Comparison of ENCODE assay signal across 8 cellular contexts in the genomic region with DNA sequence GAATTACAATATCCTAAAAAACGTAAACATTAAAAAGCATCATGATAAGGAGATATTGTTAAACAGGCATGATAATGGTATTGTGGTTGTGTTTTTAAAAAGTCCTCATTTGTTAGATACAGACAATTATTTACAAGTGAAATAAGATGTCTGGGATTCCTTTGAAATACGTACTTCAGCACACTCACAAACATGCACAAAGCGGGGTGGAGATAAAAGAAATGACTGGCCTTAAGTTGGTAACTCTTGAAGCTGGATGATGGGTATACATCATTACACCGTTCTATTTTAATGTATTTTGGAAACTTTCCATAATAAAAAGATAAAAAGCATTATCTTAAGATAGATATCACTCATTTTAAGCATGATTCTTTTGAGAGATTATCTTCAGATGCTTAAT. TPM values are rescaled to one million over a fixed set of nuclear protein-coding genes. Genes with fewer than 3 reads are reported as not detected.
DNase-seq lines count a peak whose midpoint lies in the region; ATAC-seq, FAIRE-seq and TF ChIP-seq lines count a peak whose summit lies in the region.

No MANE protein-coding gene starts in this region.

- H4K20me1 ChIP-seq in astrocyte (ENCODE audit: insufficient read depth, low read length): no peaks in the 10 kb centered on the region

- FAIRE-seq in A549 (lab: Jason Lieb, UNC): peak; percentile 23
- FAIRE-seq in astrocyte (lab: Jason Lieb, UNC): peak; percentile 9
- no peak for FAIRE-seq in urothelium cell line (lab: Jason Lieb, UNC)

- H3K9me3 ChIP-seq in A549 (no peaks in the 10 kb centered on the region), HEK293 (ENCODE audit: control insufficient read depth, insufficient read depth, low read depth, low read length) (no peaks in the 10 kb centered on the region), astrocyte (ENCODE audit: insufficient read depth, low read depth, low read length) (no peaks in the 10 kb centered on the region), lower lobe of right lung (no peaks in the 10 kb centered on the region)
- no peaks in the 10 kb centered on the region for H3K9me3 ChIP-seq in effector memory CD4-positive, alpha-beta T cell (ENCODE audit: control insufficient read depth, low read length)

- intact Hi-C loops in lower lobe of right lung (cut with DNase I): no loop called here

- H3K4me2 ChIP-seq in A549 (peak overlapping the region; percentile 90), astrocyte (ENCODE audit: low read length) (peak overlapping the region; percentile 90)

- 26% methylated on average over 4 of the region's 4 CpGs for WGBS in A549 (ENCODE audit: missing lambda C conversion rate)

- H2AFZ ChIP-seq in astrocyte (ENCODE audit: low read depth, low read length): no peak overlapping the region

- ATAC-seq in A549 (no peak), lower lobe of right lung (no peak), GM19467 (IDR thresholded peaks at IDR 0.05; ENCODE audit: unreplicated experiment) (no peak)

- DNase-seq in A549 (ENCODE audit: low read depth in 1 of 2, low spot score in 1 of 2): no peak
- peak; percentile 69 for DNase-seq in astrocyte (ENCODE audit: low read depth)
- DNase-seq in lower lobe of right lung: no peak
- DNase-seq in urothelium cell line (ENCODE audit: low spot score): no peak
- no peak for DNase-seq in effector memory CD4-positive, alpha-beta T cell
- no peak for DNase-seq in retina

- no peaks in the 10 kb centered on the region for H3K36me3 Mint-ChIP-seq in astrocyte (ENCODE audit: low read depth, unreplicated experiment)

- H3K36me3 ChIP-seq in HEK293 (ENCODE audit: control insufficient read depth in 2 of 2, insufficient read depth in 1 of 2, low read length in 2 of 2) (peaks cover 19 to 38% of the 10 kb centered on the region in 2 experiments), astrocyte (ENCODE audit: insufficient read depth, low read length) (peaks cover 14% of the 10 kb centered on the region), lower lobe of right lung (peaks cover 24% of the 10 kb centered on the region)
- H3K36me3 ChIP-seq in effector memory CD4-positive, alpha-beta T cell (ENCODE audit: control insufficient read depth, insufficient read depth, low read length): peaks cover 13% of the 10 kb centered on the region

- peaks cover 35% of the 10 kb centered on the region for H3K79me2 ChIP-seq in astrocyte (ENCODE audit: insufficient read depth, low read length)

- H3K4me3 ChIP-seq in A549 (peak overlapping the region; percentile 66), HEK293 (ENCODE audit: low read depth, low read length) (peak overlapping the region; percentile 58), astrocyte (ENCODE audit: insufficient read depth, low read depth, low read length) (peak overlapping the region; percentile 88), lower lobe of right lung (peak overlapping the region; percentile 73)
- no peak overlapping the region for H3K4me3 ChIP-seq in effector memory CD4-positive, alpha-beta T cell (ENCODE audit: insufficient read depth, low read depth, low read length, poor library complexity, severe bottlenecking)

- no peak overlapping the region for H3K27ac Mint-ChIP-seq in astrocyte (ENCODE audit: unreplicated experiment)

- peak overlapping the region; percentile 91 for H3K4me3 Mint-ChIP-seq in astrocyte (ENCODE audit: unreplicated experiment)

- H3K27me3 ChIP-seq in astrocyte (ENCODE audit: insufficient read depth, low read length): no peaks in the 10 kb centered on the region
- no peaks in the 10 kb centered on the region for H3K27me3 ChIP-seq in lower lobe of right lung (ENCODE audit: low read depth)
- no peaks in the 10 kb centered on the region for H3K27me3 ChIP-seq in effector memory CD4-positive, alpha-beta T cell (replicated peaks; ENCODE audit: control insufficient read depth, insufficient read depth, low read length, poor library complexity, severe bottlenecking)

- H3K27ac ChIP-seq in A549 (peak overlapping the region; percentile 20 to 89; a peak in 4 of 6 replicates), HEK293 (ENCODE audit: extremely low read depth, low read depth, low read length) (no peak overlapping the region), astrocyte (ENCODE audit: low read depth, low read length) (peak overlapping the region; percentile 96), lower lobe of right lung (peak overlapping the region; percentile 84)
- no peak overlapping the region for H3K27ac ChIP-seq in effector memory CD4-positive, alpha-beta T cell (ENCODE audit: insufficient read depth, low read length, poor library complexity, severe bottlenecking)

- POLR2A ChIA-PET in A549 (lab: Yijun Ruan, JAX) (interaction anchor here (0.9 kb wide), 1 partner anchor 20 kb away, joined by 3 read pairs; the partner anchor contains the start of gene SLU7), HEK293 (lab: Yijun Ruan, JAX) (interaction anchor here (1.7 to 2.3 kb wide), 2 partner anchors 9 to 20 kb away, joined by 18 to 21 read pairs; partner anchors contain the start of gene SLU7)

- peaks cover 2% of the 10 kb centered on the region for H3K4me1 Mint-ChIP-seq in astrocyte (ENCODE audit: low read depth, unreplicated experiment)

- H3K4me1 ChIP-seq in A549 (peaks cover 19% of the 10 kb centered on the region), HEK293 (ENCODE audit: control insufficient read depth, insufficient read depth, low read length) (peaks cover 5% of the 10 kb centered on the region), astrocyte (ENCODE audit: insufficient read depth, low read length) (peaks cover 2% of the 10 kb centered on the region), lower lobe of right lung (peaks cover 20% of the 10 kb centered on the region)
- H3K4me1 ChIP-seq in effector memory CD4-positive, alpha-beta T cell (ENCODE audit: control insufficient read depth, insufficient read depth, low read length, poor library complexity, severe bottlenecking): no peaks in the 10 kb centered on the region

- no peaks in the 10 kb centered on the region for H3K27me3 Mint-ChIP-seq in astrocyte (ENCODE audit: low read depth, unreplicated experiment)

- peak overlapping the region; percentile 96 for H3K9ac ChIP-seq in astrocyte (ENCODE audit: low read length)

- TF ChIP-seq CTCF in A549 (IDR thresholded peaks at IDR 0.05): no peak
- TF ChIP-seq CTCF in HEK293 (tag by site-specific recombination; IDR thresholded peaks at IDR 0.05): no peak
- TF ChIP-seq CTCF in astrocyte (IDR thresholded peaks at IDR 0.05; ENCODE audit: insufficient read depth, low read depth, low read length): no peak
- no peak for TF ChIP-seq CTCF in lower lobe of right lung (IDR thresholded peaks at IDR 0.05)

- CTCF ChIA-PET in A549 (lab: Yijun Ruan, JAX) (interaction anchor here (1.5 kb wide), 1 partner anchor 19 kb away, joined by 4 read pairs; no protein-coding TSS in a partner anchor), HEK293 (lab: Yijun Ruan, JAX) (interaction anchor here (0.5 to 1.5 kb wide), 2 partner anchors 16 to 53 kb away, joined by 3 read pairs; no protein-coding TSS in a partner anchor)

- TF ChIP-seq POLR2A in A549 (IDR thresholded peaks at IDR 0.05; ENCODE audit: low read length): no peak

- H3K9me3 Mint-ChIP-seq in astrocyte (ENCODE audit: unreplicated experiment): no peaks in the 10 kb centered on the region

- TF ChIP-seq EP300 in A549 (IDR thresholded peaks at IDR 0.05): no peak

- TF ChIP-seq RAD21 in A549 (conservative IDR thresholded peaks at IDR 0.05 in 1 of 2, IDR thresholded peaks at IDR 0.05 in 1 of 2): no peak

TF ChIP-seq in A549, 52 proteins besides CTCF, POLR2A, EP300 and RAD21 (continues in another document):
- TF ChIP-seq ESRRA (IDR thresholded peaks at IDR 0.05; ENCODE audit: borderline replicate concordance, low read length) (no peak), MYC (IDR thresholded peaks at IDR 0.05; ENCODE audit: borderline replicate concordance, low read length) (no peak)

TF ChIP-seq in HEK293, 187 proteins besides CTCF, POLR2A, EP300 and RAD21 (continues in another document):
- TF ChIP-seq ZFP69B (tag by site-specific recombination; IDR thresholded peaks at IDR 0.05): no peak
- TF ChIP-seq, protein P1, sequence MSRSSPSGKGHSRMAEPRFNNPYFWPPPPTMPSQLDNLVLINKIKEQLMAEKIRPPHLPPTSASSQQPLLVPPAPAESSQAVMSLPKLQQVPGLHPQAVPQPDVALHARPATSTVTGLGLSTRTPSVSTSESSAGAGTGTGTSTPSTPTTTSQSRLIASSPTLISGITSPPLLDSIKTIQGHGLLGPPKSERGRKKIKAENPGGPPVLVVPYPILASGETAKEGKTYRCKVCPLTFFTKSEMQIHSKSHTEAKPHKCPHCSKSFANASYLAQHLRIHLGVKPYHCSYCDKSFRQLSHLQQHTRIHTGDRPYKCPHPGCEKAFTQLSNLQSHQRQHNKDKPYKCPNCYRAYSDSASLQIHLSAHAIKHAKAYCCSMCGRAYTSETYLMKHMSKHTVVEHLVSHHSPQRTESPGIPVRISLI (tag by site-specific recombination; IDR thresholded peaks at IDR 0.05): no peak

RNA-seq across cellular contexts. Expression of gene FAM200C, which starts 1.0 kb away (rescaled TPM):
- polyA plus RNA-seq in A549 (2011; rRNA removed) (4.3 TPM in 2 replicates), A549 (2017; fragmentation: RNase III; extraction: RNeasy Plus Mini Kit Qiagen cat#74134 plus additional on column Dnase treatment) (2.5 to 2.7 TPM (median 2.6 TPM) in 3 replicates)
- polyA plus RNA-seq in A549 (2012; cell fraction: cytosol; rRNA removed): 0.63 and 0.82 TPM in 2 replicates
- 0.56 and 0.95 TPM in 2 replicates for polyA plus RNA-seq in A549 (2012; cell fraction: nucleus; rRNA removed)
- 1.8 and 2.9 TPM in 2 replicates for polyA minus RNA-seq in A549 (2011; rRNA and poly(A)+ RNA removed)
- total RNA-seq in astrocyte (1.7 and 2.1 TPM in 2 replicates), lower lobe of right lung (6.1 TPM)

RNA-seq across cellular contexts. Expression of gene SLU7, which starts 20.1 kb away (rescaled TPM):
- polyA plus RNA-seq in A549 (2011; rRNA removed) (49.0 and 67.0 TPM in 2 replicates), A549 (2017; fragmentation: RNase III; extraction: RNeasy Plus Mini Kit Qiagen cat#74134 plus additional on column Dnase treatment) (68.9 to 80.0 TPM (median 75.5 TPM) in 3 replicates)
- 9.8 and 19.1 TPM in 2 replicates for polyA plus RNA-seq in A549 (2012; cell fraction: cytosol; rRNA removed)
- polyA plus RNA-seq in A549 (2012; cell fraction: nucleus; rRNA removed): 7.3 and 16.3 TPM in 2 replicates
- 9.0 and 9.3 TPM in 2 replicates for polyA minus RNA-seq in A549 (2011; rRNA and poly(A)+ RNA removed)
- total RNA-seq in astrocyte (46.1 and 48.4 TPM in 2 replicates), lower lobe of right lung (55.1 TPM)

RNA-seq across cellular contexts. Expression of gene PTTG1, which starts 22.8 kb away (rescaled TPM):
- polyA plus RNA-seq in A549 (2011; rRNA removed) (180 and 227 TPM in 2 replicates), A549 (2017; fragmentation: RNase III; extraction: RNeasy Plus Mini Kit Qiagen cat#74134 plus additional on column Dnase treatment) (195 to 226 TPM (median 222 TPM) in 3 replicates)
- polyA plus RNA-seq in A549 (2012; cell fraction: cytosol; rRNA removed): 337 and 460 TPM in 2 replicates
- 109 and 125 TPM in 2 replicates for polyA plus RNA-seq in A549 (2012; cell fraction: nucleus; rRNA removed)
- polyA minus RNA-seq in A549 (2011; rRNA and poly(A)+ RNA removed): 40.3 and 40.9 TPM in 2 replicates
- total RNA-seq in astrocyte (12.7 and 20.4 TPM in 2 replicates), lower lobe of right lung (9.1 TPM)

RNA-seq across cellular contexts. Expression of gene C1QTNF2, which starts 28.4 kb away (rescaled TPM):
- 0.04 TPM in 1 of 2 replicates, not detected in the other for polyA plus RNA-seq in A549 (2011; rRNA removed)
- 0.04 and 0.12 TPM in 2 replicates for polyA plus RNA-seq in A549 (2012; cell fraction: cytosol; rRNA removed)
- 0.16 and 0.20 TPM in 2 replicates for polyA plus RNA-seq in A549 (2012; cell fraction: nucleus; rRNA removed)
- polyA plus RNA-seq in A549 (2017; fragmentation: RNase III; extraction: RNeasy Plus Mini Kit Qiagen cat#74134 plus additional on column Dnase treatment): 0.06 to 0.08 TPM (median 0.08 TPM) in 3 replicates
- polyA minus RNA-seq in A549 (2011; rRNA and poly(A)+ RNA removed): not detected in 2 replicates
- total RNA-seq in astrocyte: 0.62 and 0.64 TPM in 2 replicates
- total RNA-seq in lower lobe of right lung: 1.6 TPM

Comparison
In these comparisons a context has a peak if more than half of its experiments do, and no peak if none do; other contexts are left out.
1. H3K27ac ChIP-seq: peak in A549 (2 of 2), astrocyte (single experiment) and lower lobe of right lung (single experiment); none in HEK293 (single experiment) and effector memory CD4-positive, alpha-beta T cell (single experiment).